1 cellular context compared by ENCODE assay signal in the genomic region with DNA sequence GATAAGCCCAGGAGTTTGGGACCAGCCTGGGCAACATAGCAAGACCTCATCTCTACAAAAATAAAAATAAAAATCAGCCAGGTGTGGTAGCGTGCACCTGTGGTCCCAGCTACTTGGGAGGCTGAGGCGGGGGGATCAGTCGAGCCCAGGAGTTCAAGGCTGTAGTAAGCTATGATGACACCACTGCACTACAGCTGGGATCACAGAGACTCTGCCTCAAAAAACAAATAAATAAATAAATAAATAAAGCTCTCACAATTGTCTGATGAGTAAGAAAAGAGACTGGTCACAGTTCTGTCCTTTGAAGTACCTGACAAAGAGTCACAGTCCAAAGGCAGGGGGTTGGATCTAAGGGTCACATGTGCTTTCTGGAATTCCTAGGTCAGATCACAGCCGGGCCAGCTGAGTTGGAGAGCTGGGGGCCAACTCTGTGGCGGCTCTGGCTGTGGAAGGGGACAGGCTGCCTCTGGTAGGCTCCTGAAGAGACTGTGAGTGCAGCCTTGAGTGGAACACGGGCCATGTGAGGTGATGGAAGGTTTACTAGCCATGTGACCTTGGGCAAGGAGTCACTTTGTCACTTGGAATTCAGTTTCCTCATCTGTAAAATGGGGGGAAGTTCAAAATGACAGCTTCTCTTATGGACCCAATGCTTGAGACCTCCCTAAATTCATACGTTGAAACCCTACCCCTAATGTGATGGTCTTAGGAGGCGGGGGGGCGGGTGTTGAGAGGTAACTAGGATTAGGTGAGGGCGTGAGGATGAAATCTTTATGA.
TF ChIP-seq lines count a peak whose summit lies in the region.

No MANE protein-coding gene starts in this region.

TF ChIP-seq in liver, 16 proteins besides CTCF, POLR2A, EP300 and RAD21:
- TF ChIP-seq, protein P1, sequence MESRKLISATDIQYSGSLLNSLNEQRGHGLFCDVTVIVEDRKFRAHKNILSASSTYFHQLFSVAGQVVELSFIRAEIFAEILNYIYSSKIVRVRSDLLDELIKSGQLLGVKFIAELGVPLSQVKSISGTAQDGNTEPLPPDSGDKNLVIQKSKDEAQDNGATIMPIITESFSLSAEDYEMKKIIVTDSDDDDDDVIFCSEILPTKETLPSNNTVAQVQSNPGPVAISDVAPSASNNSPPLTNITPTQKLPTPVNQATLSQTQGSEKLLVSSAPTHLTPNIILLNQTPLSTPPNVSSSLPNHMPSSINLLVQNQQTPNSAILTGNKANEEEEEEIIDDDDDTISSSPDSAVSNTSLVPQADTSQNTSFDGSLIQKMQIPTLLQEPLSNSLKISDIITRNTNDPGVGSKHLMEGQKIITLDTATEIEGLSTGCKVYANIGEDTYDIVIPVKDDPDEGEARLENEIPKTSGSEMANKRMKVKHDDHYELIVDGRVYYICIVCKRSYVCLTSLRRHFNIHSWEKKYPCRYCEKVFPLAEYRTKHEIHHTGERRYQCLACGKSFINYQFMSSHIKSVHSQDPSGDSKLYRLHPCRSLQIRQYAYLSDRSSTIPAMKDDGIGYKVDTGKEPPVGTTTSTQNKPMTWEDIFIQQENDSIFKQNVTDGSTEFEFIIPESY (IDR thresholded peaks at IDR 0.05), result no peak
- TF ChIP-seq FOXA1 (IDR thresholded peaks at IDR 0.05), result no peak
- peak; percentile 37 to 39 for TF ChIP-seq HNF4A (conservative IDR thresholded peaks at IDR 0.05)
